Comparison of ENCODE assay signal across 1 cellular context in the genomic region with DNA sequence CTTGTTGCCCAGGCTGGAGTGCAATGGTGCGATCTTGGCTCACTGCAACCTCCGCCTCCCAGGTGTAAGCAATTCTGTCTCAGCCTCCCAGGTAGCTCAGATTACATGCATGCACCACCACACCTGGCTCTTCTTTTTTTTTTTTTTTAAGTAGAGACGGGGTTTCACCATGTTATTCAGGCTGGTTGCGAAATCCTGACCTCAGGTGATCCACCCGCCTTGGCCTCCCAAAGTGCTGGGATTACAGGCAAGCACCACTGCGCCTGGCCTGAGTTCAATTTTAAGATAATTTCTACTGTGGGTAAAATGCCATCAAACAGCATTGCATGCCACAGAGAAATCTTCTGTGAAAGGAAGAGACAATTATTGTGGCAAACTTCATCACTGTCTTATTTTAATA.
A peak's percentile ranks its signal among the peaks of the same experiment; 100 is the strongest.
TF ChIP-seq lines count a peak whose summit lies in the region.

No MANE protein-coding gene starts in this region.

TF ChIP-seq in H1, 55 proteins besides CTCF, POLR2A, EP300 and RAD21:
- TF ChIP-seq CEBPB (IDR thresholded peaks at IDR 0.05; ENCODE audit: low read depth, low read length) (0 out of 2 replicates have a peak, but pooled peaks have one; percentile 4), JUND (IDR thresholded peaks at IDR 0.05; ENCODE audit: low read length) (no peak), ASH2L (IDR thresholded peaks at IDR 0.05; ENCODE audit: low read length) (no peak), POLR2AphosphoS5 (IDR thresholded peaks at IDR 0.05; ENCODE audit: low read depth, low read length) (no peak)
- TF ChIP-seq, protein P1, sequence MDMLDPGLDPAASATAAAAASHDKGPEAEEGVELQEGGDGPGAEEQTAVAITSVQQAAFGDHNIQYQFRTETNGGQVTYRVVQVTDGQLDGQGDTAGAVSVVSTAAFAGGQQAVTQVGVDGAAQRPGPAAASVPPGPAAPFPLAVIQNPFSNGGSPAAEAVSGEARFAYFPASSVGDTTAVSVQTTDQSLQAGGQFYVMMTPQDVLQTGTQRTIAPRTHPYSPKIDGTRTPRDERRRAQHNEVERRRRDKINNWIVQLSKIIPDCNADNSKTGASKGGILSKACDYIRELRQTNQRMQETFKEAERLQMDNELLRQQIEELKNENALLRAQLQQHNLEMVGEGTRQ (IDR thresholded peaks at IDR 0.05; ENCODE audit: low read length): no peak
TF ChIP-seq in H1: peak in this region for 1.
